Comparison of ENCODE assay signal across 8 cellular contexts in the genomic region with DNA sequence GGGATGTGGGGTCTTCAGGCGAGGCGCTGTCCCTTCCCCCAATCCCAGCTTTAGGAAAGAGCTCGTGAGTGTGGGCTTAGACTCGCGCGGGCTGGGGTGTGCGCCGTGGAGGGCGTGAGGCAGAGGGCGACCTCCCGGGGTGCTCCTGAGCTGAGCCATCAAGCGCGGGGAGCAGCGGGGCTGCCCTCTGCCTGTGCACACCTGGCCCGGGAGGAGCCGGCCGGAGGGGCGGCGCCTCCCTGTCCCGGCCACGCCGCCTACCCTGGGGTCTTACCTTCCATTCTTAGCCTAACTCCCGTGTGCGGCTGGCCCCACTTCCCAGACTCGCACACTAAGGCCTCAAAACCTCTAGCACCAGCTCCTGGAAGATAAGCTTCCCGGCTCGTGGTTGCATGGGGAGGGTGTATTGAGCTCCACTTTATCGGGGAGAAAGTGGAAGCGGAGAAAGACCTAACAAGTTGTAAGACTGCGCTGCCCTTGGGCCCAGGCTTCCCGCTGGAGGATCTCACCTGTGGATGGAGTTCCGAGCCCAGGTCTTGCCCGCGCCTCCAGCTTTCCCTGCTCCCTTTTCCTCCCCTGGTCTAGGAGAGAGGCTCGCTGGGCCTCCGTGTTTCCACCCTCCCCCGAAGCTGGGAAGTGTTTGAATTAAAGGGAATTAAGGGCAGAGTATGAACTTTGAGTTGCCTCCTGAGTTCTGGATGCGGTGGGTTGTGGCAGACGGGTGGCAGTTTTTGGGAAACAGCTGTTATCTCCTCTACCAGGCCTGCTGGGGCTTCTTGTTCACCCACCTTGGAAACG. TPM values are rescaled to one million over a fixed set of nuclear protein-coding genes. Genes with fewer than 3 reads are reported as not detected.
DNase-seq lines count a peak whose midpoint lies in the region; ATAC-seq and TF ChIP-seq lines count a peak whose summit lies in the region.

No MANE protein-coding gene starts in this region.

- intact Hi-C loops in activated naive CD4-positive, alpha-beta T cell treated with anti-CD3 and anti-CD28 coated beads for 36 hours (cut with micrococcal nuclease) = loop anchor here (5.0 kb wide), 2 partner anchors 91 to 251 kb away; partner anchors contain the start of gene C20orf203

- TF ChIP-seq CTCF in glutamatergic neuron (IDR thresholded peaks at IDR 0.05; ENCODE audit: partially characterized antibody, unreplicated experiment) = no peak

- peak; percentile 16 for DNase-seq in activated naive CD4-positive, alpha-beta T cell treated with anti-CD3 and anti-CD28 coated beads for 36 hours
- no peak for DNase-seq in activated naive CD4-positive, alpha-beta T cell treated with Interleukin-2 at 50 U/mL for 16 hours
- no peak for DNase-seq in T-helper 17 cell
- peak; percentile 48 for DNase-seq in glutamatergic neuron
- no peak for DNase-seq in NCI-H187 treated with DMSO at 0.1 percent for 48 hours (lab: John Stamatoyannopoulos, UW)
- no peak for DNase-seq in DMS153 (lab: John Stamatoyannopoulos, UW)
- no peak for DNase-seq in EL

- H3K4me1 Mint-ChIP-seq in activated naive CD4-positive, alpha-beta T cell treated with anti-CD3 and anti-CD28 coated beads for 36 hours (ENCODE audit: low read depth) = peaks cover 12% of the 10 kb centered on the region
- H3K4me1 Mint-ChIP-seq in T-helper 17 cell (peaks cover 10% of the 10 kb centered on the region), glutamatergic neuron (ENCODE audit: low read depth, unreplicated experiment) (peaks cover 13% of the 10 kb centered on the region)

- H3K36me3 Mint-ChIP-seq in activated naive CD4-positive, alpha-beta T cell treated with anti-CD3 and anti-CD28 coated beads for 36 hours (ENCODE audit: low read depth) = no peaks in the 10 kb centered on the region
- no peaks in the 10 kb centered on the region for H3K36me3 Mint-ChIP-seq in T-helper 17 cell (ENCODE audit: low read depth)
- H3K36me3 Mint-ChIP-seq in glutamatergic neuron (ENCODE audit: unreplicated experiment) = no peaks in the 10 kb centered on the region

- H3K9me3 ChIP-seq in T-helper 17 cell (ENCODE audit: control insufficient read depth, low read length, poor library complexity, severe bottlenecking) (no peaks in the 10 kb centered on the region), skeletal muscle satellite cell (replicated peaks; ENCODE audit: low read length) (no peaks in the 10 kb centered on the region)

- H3K27ac Mint-ChIP-seq in activated naive CD4-positive, alpha-beta T cell treated with anti-CD3 and anti-CD28 coated beads for 36 hours = no peak overlapping the region
- H3K27ac Mint-ChIP-seq in T-helper 17 cell = no peak overlapping the region
- peak overlapping the region; percentile 64 for H3K27ac Mint-ChIP-seq in glutamatergic neuron (ENCODE audit: unreplicated experiment)

- H3K4me3 Mint-ChIP-seq in activated naive CD4-positive, alpha-beta T cell treated with anti-CD3 and anti-CD28 coated beads for 36 hours = peak overlapping the region; percentile 79
- H3K4me3 Mint-ChIP-seq in T-helper 17 cell = peak overlapping the region; percentile 92
- peak overlapping the region; percentile 98 for H3K4me3 Mint-ChIP-seq in glutamatergic neuron (ENCODE audit: unreplicated experiment)

- no peaks in the 10 kb centered on the region for H3K36me3 ChIP-seq in skeletal muscle satellite cell (ENCODE audit: insufficient read depth, low read length)

- no peaks in the 10 kb centered on the region for H3K27me3 Mint-ChIP-seq in activated naive CD4-positive, alpha-beta T cell treated with anti-CD3 and anti-CD28 coated beads for 36 hours (ENCODE audit: low read depth)
- no peaks in the 10 kb centered on the region for H3K27me3 Mint-ChIP-seq in T-helper 17 cell
- H3K27me3 Mint-ChIP-seq in glutamatergic neuron (ENCODE audit: unreplicated experiment) = peaks cover 19% of the 10 kb centered on the region

- CTCF ChIA-PET in activated naive CD4-positive, alpha-beta T cell treated with anti-CD3 and anti-CD28 coated beads for 36 hours (lab: Charles Lee) = interaction anchor here (0.6 to 3.6 kb wide), 12 partner anchors 10 to 256 kb away, joined by 3 to 28 read pairs (median 4); partner anchors contain the start of genes C20orf203 and COMMD7

- H3K27me3 ChIP-seq in skeletal muscle satellite cell (ENCODE audit: control insufficient read depth, insufficient read depth, low read length) = no peaks in the 10 kb centered on the region

- peak overlapping the region; percentile 86 for H3K9ac ChIP-seq in skeletal muscle satellite cell (ENCODE audit: low read depth, low read length)

- peak overlapping the region; percentile 88 for H3K4me3 ChIP-seq in skeletal muscle satellite cell (ENCODE audit: low read length)

- peak overlapping the region; percentile 95 for H3K4me2 ChIP-seq in skeletal muscle satellite cell (ENCODE audit: low read length)

- ATAC-seq in T-helper 17 cell = peak; percentile 32

- H3K9me3 Mint-ChIP-seq in activated naive CD4-positive, alpha-beta T cell treated with anti-CD3 and anti-CD28 coated beads for 36 hours = no peaks in the 10 kb centered on the region
- peaks cover 13% of the 10 kb centered on the region for H3K9me3 Mint-ChIP-seq in glutamatergic neuron (ENCODE audit: unreplicated experiment)

- peaks cover 10% of the 10 kb centered on the region for H3K4me1 ChIP-seq in skeletal muscle satellite cell (ENCODE audit: control insufficient read depth, insufficient read depth, low read length)

RNA-seq across cellular contexts. Expression of gene DNMT3B, which starts 1.2 kb away (rescaled TPM):
- total RNA-seq in activated naive CD4-positive, alpha-beta T cell treated with anti-CD3 and anti-CD28 coated beads for 36 hours = 1 to 10 TPM; 2.0 to 2.2 TPM
- total RNA-seq in T-helper 17 cell = under 1 TPM; 0.30 to 0.34 TPM
- 29.0 TPM for total RNA-seq in glutamatergic neuron (ENCODE audit: unreplicated experiment)
- 1.3 and 2.0 TPM in 2 replicates for total RNA-seq in skeletal muscle satellite cell (2012; rRNA removed)

RNA-seq across cellular contexts. Expression of gene COMMD7, which starts 20.1 kb away (rescaled TPM):
- total RNA-seq in activated naive CD4-positive, alpha-beta T cell treated with anti-CD3 and anti-CD28 coated beads for 36 hours = 10 to 100 TPM; 33.8 to 36.6 TPM
- total RNA-seq in T-helper 17 cell (10 to 100 TPM; 33.9 to 47.5 TPM), glutamatergic neuron (ENCODE audit: unreplicated experiment) (71.5 TPM)
- total RNA-seq in skeletal muscle satellite cell (2012; rRNA removed) = 28.1 and 29.1 TPM in 2 replicates

RNA-seq across cellular contexts. Expression of gene MAPRE1, which starts 56.4 kb away (rescaled TPM):
- 100 to 1,000 TPM; 119 to 127 TPM for total RNA-seq in activated naive CD4-positive, alpha-beta T cell treated with anti-CD3 and anti-CD28 coated beads for 36 hours
- 100 to 1,000 TPM; 105 to 134 TPM for total RNA-seq in T-helper 17 cell
- total RNA-seq in glutamatergic neuron (ENCODE audit: unreplicated experiment) = 232 TPM
- total RNA-seq in skeletal muscle satellite cell (2012; rRNA removed) = 94.8 and 100 TPM in 2 replicates

Comparison
In these comparisons a context has a peak if more than half of its experiments do, and no peak if none do; other contexts are left out.
1. DNase-seq: peak in activated naive CD4-positive, alpha-beta T cell treated with anti-CD3 and anti-CD28 coated beads for 36 hours (single experiment) and glutamatergic neuron (single experiment); none in activated naive CD4-positive, alpha-beta T cell treated with Interleukin-2 at 50 U/mL for 16 hours (single experiment), T-helper 17 cell (0 of 3), NCI-H187 treated with DMSO at 0.1 percent for 48 hours (single experiment), DMS153 (single experiment) and EL (single experiment).
2. Peak in every context shown above with its lines, with median percentiles within 50 percentile points of each other: H3K4me3 Mint-ChIP-seq.